Comparison of ENCODE assay signal across 14 cellular contexts in genomic region chr14:42299692-42300091, GRCh38.
DNase-seq lines count a peak whose midpoint lies in the region; ATAC-seq lines count a peak whose summit lies in the region.
"Had no signal": no experiment of that assay in that cellular context is flagged by ENCODE, and none has a peak within 500 bp of the region (broad histone marks: within the 10 kb centered on the region; RNA-seq: fewer than 3 reads in every experiment).

No MANE protein-coding gene starts in this region.

- no peak overlapping the region for H3K56ac ChIP-seq in mesendoderm (ENCODE audit: low read length)

- intact Hi-C loops in naive thymus-derived CD4-positive, alpha-beta T cell (cut with micrococcal nuclease): no loop called here

- no peaks in the 10 kb centered on the region for H3K79me2 ChIP-seq in mesendoderm (ENCODE audit: control insufficient read depth, insufficient read depth, low read length)

- no peaks in the 10 kb centered on the region for H3K4me1 ChIP-seq in mesendoderm (ENCODE audit: control insufficient read depth, low read depth, low read length)
- H3K4me1 ChIP-seq in naive thymus-derived CD4-positive, alpha-beta T cell (ENCODE audit: control insufficient read depth in 2 of 2, insufficient read depth in 2 of 2, low read length in 2 of 2): no peaks in the 10 kb centered on the region
- H3K4me1 ChIP-seq: A549, vagina had no signal

- H3K4me3 ChIP-seq in mesendoderm (ENCODE audit: low read length): no peak overlapping the region
- H3K4me3 ChIP-seq in naive thymus-derived CD4-positive, alpha-beta T cell (ENCODE audit: low read length): no peak overlapping the region
- H3K4me3 ChIP-seq: A549, PC-9, vagina had no signal

- H2AK5ac ChIP-seq in mesendoderm (ENCODE audit: low read length): no peak overlapping the region

- no peak overlapping the region for H3K27ac ChIP-seq in mesendoderm (ENCODE audit: low read depth, low read length)
- no peak overlapping the region for H3K27ac ChIP-seq in naive thymus-derived CD4-positive, alpha-beta T cell (ENCODE audit: low read depth, low read length)
- H3K27ac ChIP-seq: A549, PC-9, vagina had no signal

- CTCF ChIA-PET in naive thymus-derived CD4-positive, alpha-beta T cell (lab: Charles Lee): no interaction called here

- no peaks in the 10 kb centered on the region for H3K36me3 ChIP-seq in mesendoderm (ENCODE audit: control insufficient read depth, insufficient read depth, low read length)
- no peaks in the 10 kb centered on the region for H3K36me3 ChIP-seq in naive thymus-derived CD4-positive, alpha-beta T cell (ENCODE audit: control insufficient read depth in 2 of 3, insufficient read depth in 3 of 3, low read length in 3 of 3)
- H3K36me3 ChIP-seq: vagina had no signal

- H3K9me3 ChIP-seq in naive thymus-derived CD4-positive, alpha-beta T cell (ENCODE audit: control insufficient read depth in 2 of 3, low read length in 3 of 3): no peaks in the 10 kb centered on the region
- H3K9me3 ChIP-seq: A549, vagina had no signal

- H3K27me3 ChIP-seq in mesendoderm (ENCODE audit: insufficient read depth, low read length, poor library complexity): no peaks in the 10 kb centered on the region
- H3K27me3 ChIP-seq in naive thymus-derived CD4-positive, alpha-beta T cell (ENCODE audit: control insufficient read depth in 2 of 2, insufficient read depth in 2 of 2, low read length in 2 of 2): no peaks in the 10 kb centered on the region
- H3K27me3 ChIP-seq: vagina had no signal

- H3K79me1 ChIP-seq in mesendoderm (ENCODE audit: low read length): no peaks in the 10 kb centered on the region

- H3K4ac ChIP-seq in mesendoderm (ENCODE audit: low read depth, low read length): no peak overlapping the region

- H3K27ac Mint-ChIP-seq in naive thymus-derived CD4-positive, alpha-beta T cell: no peak overlapping the region
- no peak overlapping the region for H3K27ac Mint-ChIP-seq in activated T-helper 17 cell treated with anti-CD3 and anti-CD28 coated beads, Interleukin-2, amount 50 U/mL, for 72 hours
- H3K27ac Mint-ChIP-seq: natural killer cell treated with Interleukin-12 subunit alpha and Interleukin-12 subunit beta and Interleukin-15 and Interleukin-18, amount 100 ng/mL, for 72 hours had no signal

- no peak overlapping the region for H3K4me3 Mint-ChIP-seq in naive thymus-derived CD4-positive, alpha-beta T cell
- no peak overlapping the region for H3K4me3 Mint-ChIP-seq in activated T-helper 17 cell treated with anti-CD3 and anti-CD28 coated beads, Interleukin-2, amount 50 U/mL, for 72 hours
- H3K4me3 Mint-ChIP-seq: natural killer cell treated with Interleukin-12 subunit alpha and Interleukin-12 subunit beta and Interleukin-15 and Interleukin-18, amount 100 ng/mL, for 72 hours had no signal

- peaks cover 2 to 15% (median 8%) of the 10 kb centered on the region in 11 donors for H3K9me3 Mint-ChIP-seq in naive thymus-derived CD4-positive, alpha-beta T cell
- H3K9me3 Mint-ChIP-seq in activated T-helper 17 cell treated with anti-CD3 and anti-CD28 coated beads, Interleukin-2, amount 50 U/mL, for 72 hours: peaks cover 14% of the 10 kb centered on the region

- no peak overlapping the region for H2BK15ac ChIP-seq in mesendoderm (replicated peaks; ENCODE audit: low read depth)

- H3K4me1 Mint-ChIP-seq in naive thymus-derived CD4-positive, alpha-beta T cell: no peaks in the 10 kb centered on the region
- H3K4me1 Mint-ChIP-seq in activated T-helper 17 cell treated with anti-CD3 and anti-CD28 coated beads, Interleukin-2, amount 50 U/mL, for 72 hours: no peaks in the 10 kb centered on the region

- no peak overlapping the region for H3K23ac ChIP-seq in mesendoderm (ENCODE audit: low read length)

- no peak overlapping the region for H2BK120ac ChIP-seq in mesendoderm (ENCODE audit: low read depth, low read length)

- H3K18ac ChIP-seq in mesendoderm (ENCODE audit: low read length): no peak overlapping the region

- no peak overlapping the region for H2BK5ac ChIP-seq in mesendoderm (ENCODE audit: low read length)

- ATAC-seq in GM18909 (IDR thresholded peaks at IDR 0.05; ENCODE audit: poor library complexity, unreplicated experiment): peak; percentile 99
- ATAC-seq in HG02943 (IDR thresholded peaks at IDR 0.05; ENCODE audit: low read depth, unreplicated experiment): peak; percentile 96
- ATAC-seq in naive thymus-derived CD4-positive, alpha-beta T cell: no peak
- ATAC-seq in activated T-helper 17 cell treated with anti-CD3 and anti-CD28 coated beads, Interleukin-2, amount 50 U/mL, for 72 hours (replicated peaks): no peak
- ATAC-seq: A549; natural killer cell treated with Interleukin-12 subunit alpha and Interleukin-12 subunit beta and Interleukin-15 and Interleukin-18, amount 100 ng/mL, for 72 hours had no signal

- H3K9ac ChIP-seq in mesendoderm (ENCODE audit: low read length): no peak overlapping the region

- H4K8ac ChIP-seq in mesendoderm (ENCODE audit: low read depth, low read length): no peak overlapping the region

- no peaks in the 10 kb centered on the region for H3K27me3 Mint-ChIP-seq in naive thymus-derived CD4-positive, alpha-beta T cell
- H3K27me3 Mint-ChIP-seq in activated T-helper 17 cell treated with anti-CD3 and anti-CD28 coated beads, Interleukin-2, amount 50 U/mL, for 72 hours: no peaks in the 10 kb centered on the region
- H3K27me3 Mint-ChIP-seq: natural killer cell treated with Interleukin-12 subunit alpha and Interleukin-12 subunit beta and Interleukin-15 and Interleukin-18, amount 100 ng/mL, for 72 hours had no signal

- no peak overlapping the region for H4K5ac ChIP-seq in mesendoderm (ENCODE audit: low read length)

- POLR2A ChIA-PET in naive thymus-derived CD4-positive, alpha-beta T cell (lab: Charles Lee): no interaction called here

- no peaks in the 10 kb centered on the region for H3K36me3 Mint-ChIP-seq in naive thymus-derived CD4-positive, alpha-beta T cell
- no peaks in the 10 kb centered on the region for H3K36me3 Mint-ChIP-seq in activated T-helper 17 cell treated with anti-CD3 and anti-CD28 coated beads, Interleukin-2, amount 50 U/mL, for 72 hours (ENCODE audit: low read depth)

- no peak overlapping the region for H3K4me2 ChIP-seq in mesendoderm (ENCODE audit: low read length)
- H3K4me2 ChIP-seq: A549, PC-9 had no signal

- 100% methylated on average over 1 of the region's 2 CpGs for WGBS in mesendoderm (ENCODE audit: extremely low coverage, insufficient coverage, low lambda C conversion rate)

- DNase-seq in A172 (ENCODE audit: low spot score): peak; percentile 1
- peak; percentile 65 for DNase-seq in NAMALWA (ENCODE audit: low spot score)
- no peak for DNase-seq in mesendoderm
- no peak for DNase-seq in naive thymus-derived CD4-positive, alpha-beta T cell
- DNase-seq in dedifferentiated amniotic fluid mesenchymal stem cell (ENCODE audit: extremely low spot score): no peak
- DNase-seq: NCI-H1105 treated with DMSO at 0.1 percent for 48 hours, PC-9, small intestine had no signal

Comparison
In these comparisons a context has a peak if more than half of its experiments do, and no peak if none do; other contexts are left out.
1. DNase-seq: peak in A172 (single experiment) and NAMALWA (single experiment); none in mesendoderm (single experiment), naive thymus-derived CD4-positive, alpha-beta T cell (0 of 9) and dedifferentiated amniotic fluid mesenchymal stem cell (single experiment).
2. ATAC-seq: peak in GM18909 (single experiment) and HG02943 (single experiment); none in naive thymus-derived CD4-positive, alpha-beta T cell (single experiment) and activated T-helper 17 cell treated with anti-CD3 and anti-CD28 coated beads, Interleukin-2, amount 50 U/mL, for 72 hours (single experiment).